Comparison of ENCODE assay signal across 9 cellular contexts in the genomic region with DNA sequence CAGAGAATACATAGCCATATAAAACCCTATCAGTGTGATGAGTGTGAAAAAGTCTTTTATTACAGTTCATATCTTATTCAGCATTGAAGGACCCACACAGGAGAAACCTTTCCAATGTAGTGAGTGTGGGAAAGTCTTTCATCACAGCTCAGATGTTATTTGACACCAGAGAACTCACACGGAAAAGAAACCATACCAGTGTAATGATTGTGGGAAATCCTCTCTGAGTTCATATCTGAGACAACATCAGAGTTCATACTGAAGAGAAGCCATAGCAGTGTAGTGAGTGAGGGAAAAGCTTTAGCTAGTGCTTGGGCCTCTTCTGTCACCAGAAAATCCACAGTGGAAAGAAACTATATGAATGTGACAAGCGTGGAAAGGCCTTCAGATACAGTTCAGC. TPM values are rescaled to one million over a fixed set of nuclear protein-coding genes. Genes with fewer than 3 reads are reported as not detected.
"Had no signal": no experiment of that assay in that cellular context is flagged by ENCODE, and none has a peak within 500 bp of the region (broad histone marks: within the 10 kb centered on the region; RNA-seq: fewer than 3 reads in every experiment).

No MANE protein-coding gene starts in this region.

- ATAC-seq: GM12878 had no signal

- FAIRE-seq: G401.6, GM12878, GM12891, GM12892, GM18507, GM19239 had no signal

- DNase-seq: GDM1, GF-D8 had no signal

- H3K4me3 ChIP-seq: GM12878 had no signal

RNA-seq across cellular contexts. Expression of gene ZSCAN16, which starts 8.6 kb away (rescaled TPM):
- total RNA-seq: G401 had no signal
